8 cellular contexts compared by ENCODE assay signal in genomic region chr1:154998818-154999650, GRCh38. TPM values are rescaled to one million over a fixed set of nuclear protein-coding genes. Genes with fewer than 3 reads are reported as not detected.
DNase-seq lines count a peak whose midpoint lies in the region; ATAC-seq and TF ChIP-seq lines count a peak whose summit lies in the region.

No MANE protein-coding gene starts in this region.

- H3K9ac ChIP-seq in adipocyte (ENCODE audit: low read length) = peak overlapping the region; percentile 22

- H3K4me1 ChIP-seq in adipocyte (ENCODE audit: control insufficient read depth, insufficient read depth, low read length) (peaks cover 26% of the 10 kb centered on the region), right atrium auricular region (peaks cover 0 to 22% of the 10 kb centered on the region in 2 donors)

- H3K27ac ChIP-seq in right atrium auricular region = peak overlapping the region; percentile 98 to 99

- H3K36me3 ChIP-seq in adipocyte (ENCODE audit: control insufficient read depth, insufficient read depth, low read length, severe bottlenecking) (no peaks in the 10 kb centered on the region), right atrium auricular region (no peaks in the 10 kb centered on the region)

- H3K4me3 ChIP-seq in adipocyte (ENCODE audit: low read length) = peak overlapping the region; percentile 62
- peak overlapping the region; percentile 87 to 92 for H3K4me3 ChIP-seq in right atrium auricular region
- H3K4me3 ChIP-seq in retinal pigment epithelial cell (ENCODE audit: low read length) = peak overlapping the region; percentile 90

- no peaks in the 10 kb centered on the region for H3K9me3 ChIP-seq in adipocyte (ENCODE audit: control insufficient read depth, low read length)
- H3K9me3 ChIP-seq in right atrium auricular region = no peaks in the 10 kb centered on the region

- DNase-seq in DMS153 treated with DMSO at 0.1 percent for 48 hours (lab: John Stamatoyannopoulos, UW; ENCODE audit: unreplicated experiment) (peak; percentile 71), KG1 (lab: John Stamatoyannopoulos, UW) (peak; percentile 84), SKM-1 (lab: John Stamatoyannopoulos, UW; ENCODE audit: unreplicated experiment) (peak; percentile 90), adipocyte (ENCODE audit: low read depth) (peak; percentile 82), right atrium auricular region (ENCODE audit: low spot score) (no peak), retinal pigment epithelial cell (ENCODE audit: low read depth) (no peak)

- TF ChIP-seq CTCF in right atrium auricular region (IDR thresholded peaks at IDR 0.05) (peak; percentile 75 to 82), retinal pigment epithelial cell (conservative IDR thresholded peaks at IDR 0.05; ENCODE audit: low read depth, low read length) (peak; percentile 97)

- H3K27me3 ChIP-seq in adipocyte (replicated peaks; ENCODE audit: control insufficient read depth, insufficient read depth, low read length) (no peaks in the 10 kb centered on the region), right atrium auricular region (no peaks in the 10 kb centered on the region)

- ATAC-seq in HG02840 (IDR thresholded peaks at IDR 0.05; ENCODE audit: low FRiP score, unreplicated experiment) = no peak
- no peak for ATAC-seq in GM21786 (IDR thresholded peaks at IDR 0.05; ENCODE audit: unreplicated experiment)

RNA-seq across cellular contexts. Expression of gene ZBTB7B, which starts 3.6 kb away (rescaled TPM):
- total RNA-seq in right atrium auricular region = 10 to 100 TPM; 30.3 to 53.4 TPM

RNA-seq across cellular contexts. Expression of gene LENEP, which starts 5.6 kb away (rescaled TPM):
- not detected for total RNA-seq in right atrium auricular region

RNA-seq across cellular contexts. Expression of gene FLAD1, which starts 15.9 kb away (rescaled TPM):
- total RNA-seq in right atrium auricular region = 10 to 100 TPM; 19.5 to 24.8 TPM

RNA-seq across cellular contexts. Expression of gene CKS1B, which starts 24.6 kb away (rescaled TPM):
- 10 to 100 TPM; 20.0 to 23.8 TPM for total RNA-seq in right atrium auricular region

RNA-seq across cellular contexts. Expression of gene SHC1, which starts 28.5 kb away (rescaled TPM):
- total RNA-seq in right atrium auricular region = 10 to 100 TPM; 69.5 to 80.5 TPM

Comparison
In these comparisons a context has a peak if more than half of its experiments do, and no peak if none do; other contexts are left out.
1. DNase-seq: peak in DMS153 treated with DMSO at 0.1 percent for 48 hours (single experiment), KG1 (single experiment), SKM-1 (single experiment) and adipocyte (single experiment); none in right atrium auricular region (single experiment) and retinal pigment epithelial cell (single experiment).
2. Peak in every context shown above with its lines, with median percentiles within 50 percentile points of each other: H3K4me3 ChIP-seq.